Comparison of ENCODE assay signal across 9 cellular contexts in genomic region chr16:75109732-75110243, GRCh38. TPM values are rescaled to one million over a fixed set of nuclear protein-coding genes. Genes with fewer than 3 reads are reported as not detected.
DNase-seq lines count a peak whose midpoint lies in the region; ATAC-seq and TF ChIP-seq lines count a peak whose summit lies in the region.
"Had no signal": no experiment of that assay in that cellular context is flagged by ENCODE, and none has a peak within 500 bp of the region (broad histone marks: within the 10 kb centered on the region; RNA-seq: fewer than 3 reads in every experiment).

No MANE protein-coding gene starts in this region.

- H3K4me3 ChIP-seq in breast epithelium (peak overlapping the region in 1 of 3 donors; percentile 17), mucosa of descending colon (no peak overlapping the region)

- TF ChIP-seq POLR2A in breast epithelium (IDR thresholded peaks at IDR 0.05), result no peak

- TF ChIP-seq CTCF in breast epithelium (IDR thresholded peaks at IDR 0.05), result no peak
- no peak for TF ChIP-seq CTCF in mucosa of descending colon (IDR thresholded peaks at IDR 0.05)

- H3K36me3 ChIP-seq in breast epithelium (no peaks in the 10 kb centered on the region), mucosa of descending colon (ENCODE audit: low read depth) (no peaks in the 10 kb centered on the region)

- peak overlapping the region; percentile 84 to 91 for H3K27ac ChIP-seq in breast epithelium

- no peaks in the 10 kb centered on the region for H3K9me3 ChIP-seq in breast epithelium
- no peaks in the 10 kb centered on the region for H3K9me3 ChIP-seq in mucosa of descending colon

- ATAC-seq in mucosa of descending colon (peak; percentile 58), HG02852 (IDR thresholded peaks at IDR 0.05; ENCODE audit: unreplicated experiment) (no peak), HG03159 (IDR thresholded peaks at IDR 0.05; ENCODE audit: unreplicated experiment) (no peak), GM21825 (IDR thresholded peaks at IDR 0.05; ENCODE audit: unreplicated experiment) (no peak)

- intact Hi-C loops in breast epithelium (cut with DNase I; ENCODE audit: low total_unique reads) (no loop called here), mucosa of descending colon (cut with DNase I, micrococcal nuclease) (loop anchor here (2.0 kb wide), 2 partner anchors 111 to 113 kb away; partner anchors contain the start of gene ZNRF1 (in 1 of the 2))

- H3K4me1 ChIP-seq in breast epithelium (peaks cover 23 to 25% of the 10 kb centered on the region in 2 donors), mucosa of descending colon (ENCODE audit: low read depth) (peaks cover 30% of the 10 kb centered on the region)

- DNase-seq in DMS153 treated with DMSO at 0.1 percent for 48 hours (lab: John Stamatoyannopoulos, UW; ENCODE audit: unreplicated experiment) (peak; percentile 56), NCI-H2196 treated with DMSO at 0.1 percent for 48 hours (lab: John Stamatoyannopoulos, UW; ENCODE audit: unreplicated experiment) (peak; percentile 32), breast epithelium (ENCODE audit: low spot score in 2 of 2) (no peak), mucosa of descending colon (peak; percentile 80 to 85 (median 85)), GDM1 (lab: John Stamatoyannopoulos, UW) (no peak)

- no peaks in the 10 kb centered on the region for H3K27me3 ChIP-seq in breast epithelium

RNA-seq across cellular contexts. Expression of gene LDHD, which starts 6.8 kb away (rescaled TPM):
- total RNA-seq in breast epithelium (10 to 100 TPM; 10.5 to 17.6 (median 10.7) TPM), mucosa of descending colon (100 to 1,000 TPM in 1 of 3 donors, 10 to 100 TPM in 2; 52.6 to 132 (median 67.2) TPM)
- total RNA-seq: endothelial cell of umbilical vein had no signal

RNA-seq across cellular contexts. Expression of gene ZFP1, which starts 38.5 kb away (rescaled TPM):
- total RNA-seq in breast epithelium, result 10 to 100 TPM in 2 of 3 donors, 1 to 10 TPM in 1; 7.0 to 16.0 (median 12.5) TPM
- total RNA-seq in mucosa of descending colon, result 10 to 100 TPM in 1 of 3 donors, 1 to 10 TPM in 2; 5.6 to 17.0 (median 6.9) TPM

Comparison
In these comparisons a context has a peak if more than half of its experiments do, and no peak if none do; other contexts are left out.
1. DNase-seq: peak in DMS153 treated with DMSO at 0.1 percent for 48 hours (single experiment), NCI-H2196 treated with DMSO at 0.1 percent for 48 hours (single experiment) and mucosa of descending colon (3 of 3); none in breast epithelium (0 of 2) and GDM1 (single experiment).